19 cellular contexts compared by ENCODE assay signal in the genomic region with DNA sequence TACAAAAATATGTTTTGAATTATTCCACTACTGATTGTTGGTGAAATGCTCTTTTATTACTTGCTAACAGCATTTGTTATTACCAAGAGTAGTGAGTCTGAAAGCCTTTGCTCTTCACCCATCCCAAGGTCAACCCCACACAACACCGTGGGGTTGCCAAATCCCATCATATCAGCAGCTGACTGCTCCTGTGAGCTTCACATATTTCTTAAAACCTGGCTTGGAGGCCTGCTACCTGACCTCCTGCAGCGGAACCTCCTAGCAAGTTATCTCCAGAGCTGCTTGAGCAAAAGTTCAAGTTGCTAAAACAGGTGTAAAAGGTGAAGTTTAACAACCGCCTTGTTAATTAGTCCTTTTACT.
"Had no signal": no experiment of that assay in that cellular context is flagged by ENCODE, and none has a peak within 500 bp of the region (broad histone marks: within the 10 kb centered on the region; RNA-seq: fewer than 3 reads in every experiment).

No MANE protein-coding gene starts in this region.

- H3K4me1 ChIP-seq: esophagus squamous epithelium, neural progenitor cell, parathyroid adenoma, prostate gland, sigmoid colon, tibial nerve, upper lobe of right lung, vagina had no signal

- H3K27ac ChIP-seq: esophagus squamous epithelium, neural progenitor cell, parathyroid adenoma, prostate gland, sigmoid colon, skin epidermis, tibial nerve, upper lobe of right lung, vagina had no signal

- ATAC-seq: left colon; mucosa of descending colon; naive thymus-derived CD8-positive, alpha-beta T cell; stimulated activated effector memory CD8-positive, alpha-beta T cell treated with anti-CD3 and anti-CD28 coated beads, Interleukin-12 subunit alpha, Interleukin-12 subunit beta, amount 100 ng/mL, for 72 hours; upper lobe of right lung had no signal

- H3K27me3 ChIP-seq: neural progenitor cell, sigmoid colon, tibial nerve, upper lobe of right lung, vagina had no signal

- H3K9me3 ChIP-seq: esophagus squamous epithelium, mucosa of descending colon, prostate gland, sigmoid colon, tibial nerve, upper lobe of right lung, vagina had no signal

- H3K36me3 ChIP-seq: esophagus squamous epithelium, neural progenitor cell, prostate gland, sigmoid colon, tibial nerve, upper lobe of right lung, vagina had no signal

- H3K4me3 ChIP-seq: esophagus squamous epithelium, mucosa of descending colon, neural progenitor cell, prostate gland, sigmoid colon, skin epidermis, tibial nerve, upper lobe of right lung, vagina had no signal

- DNase-seq: esophagus squamous epithelium; foreskin fibroblast; kidney; left colon; mammary epithelial cell; mucosa of descending colon; naive thymus-derived CD8-positive, alpha-beta T cell; nucleus accumbens; sigmoid colon; stimulated activated CD4-positive, alpha-beta T cell treated with anti-CD3 and anti-CD28 coated beads, Interleukin-4, amount 100 ng/mL, for 1 hour; stimulated activated CD8-positive, alpha-beta memory T cell treated with anti-CD3 and anti-CD28 coated beads, Interleukin-4, amount 100 ng/mL, for 48 hours; upper lobe of right lung had no signal
